Comparison of ENCODE assay signal across 3 cellular contexts in the genomic region with DNA sequence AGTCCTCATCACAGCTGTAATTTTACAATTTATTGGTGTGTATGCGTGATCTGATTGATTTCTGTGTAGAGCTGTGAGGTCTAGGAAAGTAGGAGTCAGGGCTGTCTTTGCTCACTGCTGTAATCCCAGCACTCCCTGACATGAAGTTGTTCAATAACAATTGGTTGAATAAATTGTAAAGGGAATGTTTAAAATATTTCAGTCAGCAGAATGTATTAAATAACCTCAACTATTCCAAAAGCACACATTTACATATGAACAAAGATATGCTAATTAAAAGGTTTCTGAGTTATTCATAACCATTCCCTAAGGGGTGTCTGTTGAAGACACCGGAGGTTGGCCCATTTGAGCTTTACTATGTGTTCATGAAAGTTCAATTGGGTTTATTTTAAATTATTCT. TPM values are rescaled to one million over a fixed set of nuclear protein-coding genes. Genes with fewer than 3 reads are reported as not detected.
"Had no signal": no experiment of that assay in that cellular context is flagged by ENCODE, and none has a peak within 500 bp of the region (broad histone marks: within the 10 kb centered on the region; RNA-seq: fewer than 3 reads in every experiment).

No MANE protein-coding gene starts in this region.

- H3K4me3 ChIP-seq: GM12878 had no signal

- DNase-seq: GDM1, GF-D8 had no signal

- ATAC-seq: GM12878 had no signal

RNA-seq across cellular contexts. Expression of a gene that starts 31.4 kb away (rescaled TPM):
- total RNA-seq: GM12878 had no signal
- polyA plus RNA-seq: GM12878 had no signal
